ENCODE assay signal across 17 cellular contexts in the genomic region with DNA sequence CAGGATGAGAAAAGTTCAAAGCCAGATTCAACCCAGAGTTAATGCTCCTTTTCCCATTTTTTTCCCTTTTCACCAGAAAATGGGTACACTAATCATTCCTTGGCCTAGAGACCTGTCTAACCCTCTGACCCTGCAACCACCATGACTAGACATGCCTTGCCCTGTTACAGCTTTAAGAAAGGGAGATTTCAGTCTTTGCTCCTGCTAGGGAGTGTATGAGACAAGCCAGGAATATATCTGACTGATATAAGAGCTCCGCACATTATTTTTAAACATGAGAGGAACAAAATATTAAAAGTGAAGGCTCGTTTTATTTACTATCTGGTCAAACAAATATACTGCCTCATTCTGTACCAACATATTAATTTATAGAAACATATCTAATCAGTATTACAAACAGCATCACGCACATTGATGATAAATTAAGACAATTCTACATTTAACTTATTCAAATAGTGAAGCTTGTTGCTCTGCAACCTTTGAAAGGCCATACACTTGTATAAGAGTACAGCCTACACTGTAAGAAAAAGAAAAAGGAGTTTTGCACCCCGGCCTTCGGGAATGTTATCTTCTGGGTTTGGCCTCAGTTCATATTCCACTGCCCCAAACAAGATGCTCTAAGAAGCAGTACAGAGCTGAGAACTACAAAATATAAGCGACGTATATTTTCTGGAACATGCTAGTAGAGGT.
"Had no signal": no experiment of that assay in that cellular context is flagged by ENCODE, and none has a peak within 500 bp of the region (broad histone marks: within the 10 kb centered on the region; RNA-seq: fewer than 3 reads in every experiment).

No MANE protein-coding gene starts in this region.

- H3K36me3 ChIP-seq: gastrocnemius medialis, neural progenitor cell, sigmoid colon, stomach, thyroid gland had no signal

- H3K4me3 ChIP-seq: dorsolateral prefrontal cortex, gastrocnemius medialis, lung, neural progenitor cell, sigmoid colon, stomach, thyroid gland had no signal

- DNase-seq: dorsolateral prefrontal cortex; effector CD4-positive, alpha-beta T cell; gastrocnemius medialis; head of caudate nucleus; hippocampal formation; left colon; natural killer cell; sigmoid colon; stimulated activated CD4-positive, alpha-beta T cell treated with anti-CD3 and anti-CD28 coated beads, Interleukin-2, amount 100 ng/mL, for 24 hours; stimulated activated CD4-positive, alpha-beta T cell treated with anti-CD3 and anti-CD28 coated beads, Interleukin-4, amount 100 ng/mL, for 24 hours; stimulated activated naive CD4-positive, alpha-beta T cell treated with Interleukin-2 at 50 U/mL for 16 hours; stomach; thyroid gland had no signal

- H3K9me3 ChIP-seq: gastrocnemius medialis, sigmoid colon, stomach, thyroid gland had no signal

- H3K27me3 ChIP-seq: dorsolateral prefrontal cortex, gastrocnemius medialis, neural progenitor cell, sigmoid colon, stomach, thyroid gland had no signal

- ATAC-seq: gastrocnemius medialis; left colon; natural killer cell; stimulated activated effector memory CD8-positive, alpha-beta T cell treated with anti-CD3 and anti-CD28 coated beads, Interleukin-12 subunit alpha, Interleukin-12 subunit beta, amount 100 ng/mL, for 72 hours had no signal

- H3K4me1 ChIP-seq: parathyroid adenoma had no signal

- H3K27ac ChIP-seq: gastrocnemius medialis, neural progenitor cell, parathyroid adenoma, stomach, thyroid gland had no signal
